8 cellular contexts compared by ENCODE assay signal in genomic region chr6:26285143-26286134, GRCh38.
DNase-seq lines count a peak whose midpoint lies in the region; ATAC-seq, FAIRE-seq and TF ChIP-seq lines count a peak whose summit lies in the region.

No MANE protein-coding gene starts in this region.

- WGBS in adrenal gland, 4 donors: 0 to 1% (median 0%) methylated on average over 31 to 53 of the region's 53 CpGs
- WGBS in heart left ventricle, 4 donors: 0 to 1% (median 0%) methylated on average over 52 to 53 of the region's 53 CpGs

- FAIRE-seq in GM12891 (lab: Jason Lieb, UNC): peak; percentile 97

- H3K36me3 Mint-ChIP-seq in type B pancreatic cell: peaks cover 22% of the 10 kb centered on the region

- H3K9me3 Mint-ChIP-seq in type B pancreatic cell: no peaks in the 10 kb centered on the region

- H3K27me3 Mint-ChIP-seq in type B pancreatic cell: peaks cover 12% of the 10 kb centered on the region

- DNase-seq in GM12891 (ENCODE audit: insufficient read length, low spot score) (no peak), NCI-H1436 treated with DMSO at 0.1 percent for 48 hours (lab: John Stamatoyannopoulos, UW) (peak; percentile 95), T follicular helper cell (ENCODE audit: low read depth) (peak; percentile 95), adrenal gland (peak; percentile 97 to 99 (median 98)), heart left ventricle (peak; percentile 96 to 98 (median 98)), pons (ENCODE audit: low spot score) (peak; percentile 98), type B pancreatic cell (ENCODE audit: extremely low spot score, unreplicated experiment) (peak; percentile 95)

- peaks cover 27% of the 10 kb centered on the region for H3K4me1 Mint-ChIP-seq in type B pancreatic cell (ENCODE audit: unreplicated experiment)

- peak overlapping the region; percentile 88 to 98 (median 95) for H3K27ac ChIP-seq in adrenal gland
- peak overlapping the region; percentile 88 to 98 (median 97) for H3K27ac ChIP-seq in heart left ventricle

- H3K4me3 Mint-ChIP-seq in type B pancreatic cell: peak overlapping the region; percentile 95

- H3K27me3 ChIP-seq in adrenal gland: no peaks in the 10 kb centered on the region
- H3K27me3 ChIP-seq in heart left ventricle: no peaks in the 10 kb centered on the region

- H3K9me3 ChIP-seq in adrenal gland (replicated peaks in 1 of 3) (no peaks in the 10 kb centered on the region), heart left ventricle (peaks cover 0 to 6% (median 0%) of the 10 kb centered on the region in 12 donors)

- peak overlapping the region; percentile 13 to 71 (median 38) for H3K4me3 ChIP-seq in adrenal gland
- peak overlapping the region; percentile 55 to 91 (median 72) for H3K4me3 ChIP-seq in heart left ventricle

- H3K27ac Mint-ChIP-seq in type B pancreatic cell: peak overlapping the region; percentile 99

- H3K36me3 ChIP-seq in adrenal gland (replicated peaks in 1 of 2) (no peaks in the 10 kb centered on the region), heart left ventricle (peaks cover 0 to 10% (median 5%) of the 10 kb centered on the region in 9 donors)

- intact Hi-C loops in adrenal gland (cut with DNase I) (no loop called here), heart left ventricle (cut with DNase I) (loop anchor here in 7 of 10 donors (1.0 to 10.0 kb wide), 13 partner anchors 27 to 1189 kb away; partner anchors contain the start of gene ZNF184 (in 1 of the 7))

- TF ChIP-seq CTCF in adrenal gland (IDR thresholded peaks at IDR 0.05): no peak
- no peak for TF ChIP-seq CTCF in heart left ventricle (IDR thresholded peaks at IDR 0.05)
- TF ChIP-seq CTCF in type B pancreatic cell (conservative IDR thresholded peaks at IDR 0.05): no peak

- H3K4me1 ChIP-seq in adrenal gland (replicated peaks in 1 of 2) (peaks cover 0 to 13% of the 10 kb centered on the region in 2 donors), heart left ventricle (peaks cover 0 to 28% (median 9%) of the 10 kb centered on the region in 12 donors)

- peak; percentile 99 for TF ChIP-seq POLR2A in GM12891 (IDR thresholded peaks at IDR 0.05; ENCODE audit: low read depth, low read length)
- TF ChIP-seq POLR2A in adrenal gland (IDR thresholded peaks at IDR 0.05): peak; percentile 83 to 96
- peak in 1 of 2 donors; percentile 78 for TF ChIP-seq POLR2A in heart left ventricle (IDR thresholded peaks at IDR 0.05)

- ATAC-seq in HG02840 (IDR thresholded peaks at IDR 0.05; ENCODE audit: low FRiP score, unreplicated experiment) (peak; percentile 75), heart left ventricle (peak; percentile 94 to 96 (median 94))

TF ChIP-seq in GM12891, 5 proteins besides CTCF, POLR2A, EP300 and RAD21:
- TF ChIP-seq POU2F2 (IDR thresholded peaks at IDR 0.05; ENCODE audit: low read depth, low read length): peak; percentile 92
- peak; percentile 84 for TF ChIP-seq PAX5 (IDR thresholded peaks at IDR 0.05; ENCODE audit: insufficient read depth, low read length, severe bottlenecking)
- no peak for TF ChIP-seq SPI1 (IDR thresholded peaks at IDR 0.05; ENCODE audit: low read depth, low read length)
- TF ChIP-seq TAF1 (IDR thresholded peaks at IDR 0.05; ENCODE audit: low read depth, low read length): peak; percentile 69
- TF ChIP-seq POLR2AphosphoS5 (IDR thresholded peaks at IDR 0.05; ENCODE audit: low read depth, low read length): peak; percentile 98

Comparison
In these comparisons a context has a peak if more than half of its experiments do, and no peak if none do; other contexts are left out.
1. intact Hi-C loops: an anchor here in heart left ventricle (1.0 to 10.0 kb wide); none called in adrenal gland.